ENCODE assay signal across 1 cellular context in the genomic region with DNA sequence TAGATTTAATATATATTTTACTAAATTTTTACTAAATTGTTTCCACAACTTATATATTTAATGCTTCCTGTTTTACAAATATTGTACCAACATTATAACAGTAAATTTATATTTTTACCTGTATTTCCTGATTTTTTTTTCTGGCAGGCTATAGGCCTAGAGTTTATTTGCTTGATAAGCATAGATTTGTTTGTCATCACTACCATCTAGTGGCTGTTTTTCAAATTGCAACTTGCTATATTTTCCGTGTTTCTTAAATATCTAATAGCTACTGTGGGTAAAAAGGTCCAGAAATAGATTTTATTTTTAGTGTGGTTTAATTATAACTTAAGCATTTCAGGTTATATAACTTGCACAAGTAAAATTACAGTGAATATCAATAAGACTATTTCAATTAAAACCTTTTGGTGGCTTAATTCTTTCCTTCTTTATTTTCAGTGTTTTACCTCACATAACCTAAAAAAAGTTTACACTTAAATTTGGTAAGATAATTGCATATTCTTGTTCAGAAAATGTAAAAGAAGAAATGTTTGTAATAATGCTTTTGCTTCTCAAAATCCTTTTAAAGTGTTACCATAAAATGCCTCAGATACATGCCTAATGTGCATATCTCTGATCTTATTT.
TF ChIP-seq lines count a peak whose summit lies in the region.

No MANE protein-coding gene starts in this region.

TF ChIP-seq in endothelial cell of umbilical vein, 7 proteins besides CTCF, POLR2A, EP300 and RAD21 (continued from another document):
- no peak for TF ChIP-seq FOS (IDR thresholded peaks at IDR 0.05; ENCODE audit: borderline replicate concordance, insufficient read depth, low read length)
- TF ChIP-seq GATA2 (IDR thresholded peaks at IDR 0.05; ENCODE audit: insufficient read depth, insufficient read length, low read depth, low read length), result no peak
- no peak for TF ChIP-seq POLR2AphosphoS5 (IDR thresholded peaks at IDR 0.05; ENCODE audit: insufficient read depth, low read depth, low read length)
- TF ChIP-seq, protein P1, sequence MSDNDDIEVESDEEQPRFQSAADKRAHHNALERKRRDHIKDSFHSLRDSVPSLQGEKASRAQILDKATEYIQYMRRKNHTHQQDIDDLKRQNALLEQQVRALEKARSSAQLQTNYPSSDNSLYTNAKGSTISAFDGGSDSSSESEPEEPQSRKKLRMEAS (IDR thresholded peaks at IDR 0.05; ENCODE audit: insufficient read depth, insufficient read length), result no peak
